17 cellular contexts compared by ENCODE assay signal in the genomic region with DNA sequence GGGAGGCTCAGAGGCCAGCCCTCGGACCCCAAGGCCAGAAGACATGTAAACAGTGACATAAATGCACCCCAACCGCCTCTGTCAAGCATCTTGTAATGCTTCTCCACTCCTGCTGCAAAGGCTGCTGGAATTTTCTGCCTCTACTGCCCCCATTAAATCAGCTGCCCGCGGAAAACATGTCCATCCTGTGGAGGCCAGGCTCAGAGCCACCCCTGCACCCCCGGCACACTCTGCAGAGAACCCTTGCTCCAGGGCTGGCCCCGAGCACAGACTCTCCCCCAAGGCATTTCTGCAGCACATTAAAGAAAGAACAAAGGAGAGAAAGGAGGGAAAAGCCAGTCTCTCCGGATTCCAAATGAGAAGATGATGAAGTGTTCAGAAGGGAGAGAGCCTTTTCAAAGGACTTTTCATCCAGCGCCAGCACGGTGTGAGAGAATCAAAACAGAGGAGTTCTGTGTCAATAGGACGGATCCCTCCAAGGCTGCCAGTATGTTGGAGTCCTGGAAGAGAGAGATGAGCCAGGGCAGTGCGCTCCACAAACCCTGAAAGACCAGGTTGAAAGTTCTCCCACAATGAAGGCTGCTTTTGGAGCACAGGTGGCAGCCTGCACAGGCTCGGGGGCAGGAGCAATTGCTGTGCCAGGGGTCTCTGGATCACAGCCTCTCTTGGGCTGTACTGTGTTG.
"Had no signal": no experiment of that assay in that cellular context is flagged by ENCODE, and none has a peak within 500 bp of the region (broad histone marks: within the 10 kb centered on the region; RNA-seq: fewer than 3 reads in every experiment).

No MANE protein-coding gene starts in this region.

- H3K27me3 ChIP-seq: pancreas had no signal

- H3K4me3 Mint-ChIP-seq: activated naive CD4-positive, alpha-beta T cell treated with anti-CD3 and anti-CD28 coated beads, Interleukin-2, amount 50 U/mL, for 24 hours; activated T-cell treated with anti-CD3 and anti-CD28 coated beads, Interleukin-2, amount 50 U/mL, for 4 hours had no signal

- H3K36me3 ChIP-seq: esophagus squamous epithelium, pancreas, thoracic aorta had no signal

- DNase-seq: activated CD4-positive, alpha-beta T cell treated with anti-CD3 and anti-CD28 coated beads for 1 hour; activated CD4-positive, alpha-beta T cell treated with anti-CD3 and anti-CD28 coated beads, Interleukin-2, amount 50 U/mL, for 48 hours; activated effector memory CD4-positive, alpha-beta T cell treated with Interleukin-2 at 50 U/mL for 16 hours; activated T-cell treated with anti-CD3 and anti-CD28 coated beads, Interleukin-2, amount 50 U/mL, for 4 hours; cortex of kidney; effector CD4-positive, alpha-beta T cell; esophagus squamous epithelium; glutamatergic neuron; mesendoderm; retina; stimulated activated CD4-positive, alpha-beta T cell treated with anti-CD3 and anti-CD28 coated beads, Interleukin-4, amount 100 ng/mL, for 24 hours; stimulated activated naive CD8-positive, alpha-beta T cell treated with anti-CD3 and anti-CD28 coated beads, Interleukin-15, Interleukin-2, amounts not matched to agents 100 U/mL and 50 U/mL, for 24 hours had no signal

- H3K36me3 Mint-ChIP-seq: activated naive CD4-positive, alpha-beta T cell treated with anti-CD3 and anti-CD28 coated beads, Interleukin-2, amount 50 U/mL, for 24 hours had no signal

- H3K4me3 ChIP-seq: esophagus squamous epithelium, pancreas, skin epidermis, thoracic aorta had no signal

- H3K9me3 Mint-ChIP-seq: activated naive CD4-positive, alpha-beta T cell treated with anti-CD3 and anti-CD28 coated beads, Interleukin-2, amount 50 U/mL, for 24 hours; activated T-cell treated with anti-CD3 and anti-CD28 coated beads, Interleukin-2, amount 50 U/mL, for 4 hours had no signal

- H3K27ac Mint-ChIP-seq: activated naive CD4-positive, alpha-beta T cell treated with anti-CD3 and anti-CD28 coated beads, Interleukin-2, amount 50 U/mL, for 24 hours had no signal

- H3K4me1 Mint-ChIP-seq: activated naive CD4-positive, alpha-beta T cell treated with anti-CD3 and anti-CD28 coated beads, Interleukin-2, amount 50 U/mL, for 24 hours had no signal

- H3K27ac ChIP-seq: thoracic aorta had no signal

- H3K4me1 ChIP-seq: pancreas had no signal

- ATAC-seq: activated T-cell treated with anti-CD3 and anti-CD28 coated beads, Interleukin-2, amount 50 U/mL, for 4 hours; SK-N-SH treated with all-trans-retinoic acid at 6 μM for 48 hours; stimulated activated naive CD8-positive, alpha-beta T cell treated with anti-CD3 and anti-CD28 coated beads, Interleukin-15, Interleukin-2, amounts not matched to agents 100 U/mL and 50 U/mL, for 24 hours had no signal

- H3K27me3 Mint-ChIP-seq: activated naive CD4-positive, alpha-beta T cell treated with anti-CD3 and anti-CD28 coated beads, Interleukin-2, amount 50 U/mL, for 24 hours had no signal

- H3K9me3 ChIP-seq: esophagus squamous epithelium, pancreas, thoracic aorta had no signal
